In genomic region chr2:46229134-46230063, GRCh38 we compare ENCODE assay signal across 8 cellular contexts.
DNase-seq lines count a peak whose midpoint lies in the region; ATAC-seq and TF ChIP-seq lines count a peak whose summit lies in the region.

No MANE protein-coding gene starts in this region.

- intact Hi-C loops in left lung (cut with DNase I): no loop called here
- intact Hi-C loops in sigmoid colon (cut with DNase I): no loop called here
- intact Hi-C loops in tibial artery (cut with DNase I; ENCODE audit: low total_unique reads): loop anchor here (5.0 to 10.0 kb wide), 3 partner anchors 65 to 1875 kb away; partner anchors contain the start of gene EPAS1

- peaks cover 19% of the 10 kb centered on the region for H3K4me1 Mint-ChIP-seq in T-helper 17 cell

- H3K36me3 Mint-ChIP-seq in T-helper 17 cell (ENCODE audit: low read depth): no peaks in the 10 kb centered on the region

- H3K4me1 ChIP-seq in left lung: peaks cover 0 to 37% of the 10 kb centered on the region in 2 donors
- H3K4me1 ChIP-seq in sigmoid colon: peaks cover 0 to 5% (median 2%) of the 10 kb centered on the region in 4 donors
- peaks cover 0 to 25% (median 6%) of the 10 kb centered on the region in 4 donors for H3K4me1 ChIP-seq in tibial artery

- H3K36me3 ChIP-seq in left lung (no peaks in the 10 kb centered on the region), sigmoid colon (no peaks in the 10 kb centered on the region), tibial artery (no peaks in the 10 kb centered on the region)

- DNase-seq in A172 (ENCODE audit: low spot score) (peak; percentile 68), T-helper 17 cell (no peak), left lung (no peak), hypothalamus (lab: John Stamatoyannopoulos, UW) (no peak), sigmoid colon (no peak), tibial artery (no peak)

- peak overlapping the region; percentile 58 for H3K4me3 Mint-ChIP-seq in T-helper 17 cell

- H3K27ac ChIP-seq in left lung (peak overlapping the region in 1 of 2 donors; percentile 49), sigmoid colon (no peak overlapping the region), tibial artery (peak overlapping the region in 1 of 2 donors; percentile 46)

- TF ChIP-seq EP300 in sigmoid colon (IDR thresholded peaks at IDR 0.05): no peak

- H3K9me3 ChIP-seq in T-helper 17 cell (ENCODE audit: control insufficient read depth, low read length, poor library complexity, severe bottlenecking) (no peaks in the 10 kb centered on the region), left lung (no peaks in the 10 kb centered on the region), sigmoid colon (no peaks in the 10 kb centered on the region), tibial artery (no peaks in the 10 kb centered on the region)

- TF ChIP-seq POLR2A in sigmoid colon (IDR thresholded peaks at IDR 0.05): no peak

- WGBS in sigmoid colon, 2 donors: 46 to 70% methylated on average over 11 of the region's 11 CpGs

- H3K27me3 Mint-ChIP-seq in T-helper 17 cell: peaks cover 5% of the 10 kb centered on the region

- no peak overlapping the region for H3K4me3 ChIP-seq in left lung
- H3K4me3 ChIP-seq in sigmoid colon: no peak overlapping the region
- H3K4me3 ChIP-seq in tibial artery: no peak overlapping the region

- TF ChIP-seq CTCF in left lung (IDR thresholded peaks at IDR 0.05): no peak
- no peak for TF ChIP-seq CTCF in sigmoid colon (IDR thresholded peaks at IDR 0.05)
- no peak for TF ChIP-seq CTCF in tibial artery (IDR thresholded peaks at IDR 0.05)

- H3K27me3 ChIP-seq in left lung (no peaks in the 10 kb centered on the region), sigmoid colon (no peaks in the 10 kb centered on the region), tibial artery (no peaks in the 10 kb centered on the region)

- peak; percentile 53 for ATAC-seq in GM18858 (IDR thresholded peaks at IDR 0.05; ENCODE audit: unreplicated experiment)
- peak; percentile 68 for ATAC-seq in HG02973 (IDR thresholded peaks at IDR 0.05; ENCODE audit: unreplicated experiment)
- peak; percentile 90 for ATAC-seq in T-helper 17 cell
- ATAC-seq in left lung: peak; percentile 17

- peak overlapping the region; percentile 93 for H3K27ac Mint-ChIP-seq in T-helper 17 cell

Comparison
In these comparisons a context has a peak if more than half of its experiments do, and no peak if none do; other contexts are left out.
1. ATAC-seq: peak in every context shown above with its lines; median percentile 90 in T-helper 17 cell; 68 in HG02973; 53 in GM18858; 17 in left lung.